1 cellular context compared by ENCODE assay signal in the genomic region with DNA sequence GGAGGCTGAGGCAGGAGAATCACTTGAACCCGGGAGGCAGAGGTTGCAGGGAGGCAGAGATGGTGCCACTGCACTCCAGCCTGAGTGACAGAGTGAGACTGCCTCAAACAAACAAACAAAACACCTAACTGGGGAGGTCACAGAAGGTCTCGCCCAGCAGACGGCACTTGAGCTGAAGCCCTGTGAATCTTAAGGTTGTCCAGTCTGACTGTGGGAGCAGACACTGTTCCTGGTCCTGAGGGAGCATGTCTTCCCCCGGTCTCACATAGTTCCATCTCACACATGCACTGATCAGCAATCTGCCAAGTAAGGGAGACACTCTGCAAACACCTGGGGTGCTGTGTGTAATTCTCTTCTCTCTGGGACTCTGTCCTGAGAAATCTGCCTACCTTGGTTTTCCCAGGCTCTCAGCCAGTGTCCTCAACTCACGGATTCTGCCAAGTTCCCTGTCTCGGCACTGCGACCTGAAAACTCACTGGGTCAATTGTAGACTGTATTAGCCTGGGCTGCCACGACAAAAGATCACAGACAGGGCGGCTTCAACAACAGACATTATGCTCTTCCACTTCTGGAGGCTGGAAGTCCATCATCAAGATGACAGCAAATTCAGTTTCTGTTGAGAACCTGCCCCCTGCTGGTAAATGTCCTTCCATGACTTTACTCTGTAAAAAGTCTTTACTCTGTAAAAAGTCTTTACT.
TF ChIP-seq lines count a peak whose summit lies in the region.

No MANE protein-coding gene starts in this region.

TF ChIP-seq in H1, 55 proteins besides CTCF, POLR2A, EP300 and RAD21 (continued from another document):
- TF ChIP-seq TEAD4 (IDR thresholded peaks at IDR 0.05; ENCODE audit: low read depth, low read length) (no peak), MAX (IDR thresholded peaks at IDR 0.05) (no peak), JUN (IDR thresholded peaks at IDR 0.05; ENCODE audit: low read depth, low read length) (no peak), KDM5A (IDR thresholded peaks at IDR 0.05; ENCODE audit: low read length) (no peak), CBX8 (IDR thresholded peaks at IDR 0.05; ENCODE audit: borderline replicate concordance, low read depth, low read length) (no peak), E2F6 (IDR thresholded peaks at IDR 0.05) (no peak), NRF1 (IDR thresholded peaks at IDR 0.05; ENCODE audit: low read depth, low read length) (no peak)
TF ChIP-seq in H1: peak in this region for 0.
